ENCODE assay signal across 8 cellular contexts in genomic region chr16:2047330-2048115, GRCh38. TPM values are rescaled to one million over a fixed set of nuclear protein-coding genes. Genes with fewer than 3 reads are reported as not detected.
A peak's percentile ranks its signal among the peaks of the same experiment; 100 is the strongest.
DNase-seq lines count a peak whose midpoint lies in the region; ATAC-seq and TF ChIP-seq lines count a peak whose summit lies in the region.

NTHL1 (minus strand) TSS chr16:2047834; CDS start chr16:2047823, 11 bp downstream.
TSC2 (plus strand) TSS chr16:2047985; CDS start chr16:2048616, 631 bp downstream.

- peak; percentile 72 for TF ChIP-seq CTCF in mesothelial cell of epicardium (IDR thresholded peaks at IDR 0.05; ENCODE audit: unreplicated experiment)

- DNase-seq in Caki2 (ENCODE audit: low read depth) (peak; percentile 97), HT1080 (ENCODE audit: low read depth) (peak; percentile 98), NT2/D1 (ENCODE audit: low read depth, low spot score) (peak; percentile 98), mesothelial cell of epicardium (ENCODE audit: low spot score in 2 of 2, unreplicated experiment in 2 of 2) (peak; percentile 92 to 96)
- DNase-seq in activated CD8-positive, alpha-beta memory T cell treated with anti-CD3 and anti-CD28 coated beads, Interleukin-2, amount 50 U/mL, for 1 hour (ENCODE audit: extremely low read depth) = peak; percentile 81
- DNase-seq in stimulated activated CD8-positive, alpha-beta memory T cell treated with anti-CD3 and anti-CD28 coated beads, Interleukin-15, amount 100 ng/mL, for 48 hours (ENCODE audit: low read depth in 2 of 2) = peak; percentile 93 to 96

- H3K4me3 Mint-ChIP-seq in mesothelial cell of epicardium = peak within 1 kb of the TSS; percentile 89

- no peaks in the 10 kb centered on the region for H3K9me3 ChIP-seq in NT2/D1 (ENCODE audit: insufficient read depth, low read length)

- H3K27me3 ChIP-seq in NT2/D1 (ENCODE audit: insufficient read depth, insufficient read length) = no peaks in the 10 kb centered on the region

- peak within 1 kb of the TSS; percentile 57 for H3K27ac Mint-ChIP-seq in mesothelial cell of epicardium

- H3K4me3 ChIP-seq in NT2/D1 (ENCODE audit: insufficient read length, low read depth) = peak within 1 kb of the TSS; percentile 93

- H3K27me3 Mint-ChIP-seq in mesothelial cell of epicardium (ENCODE audit: low read depth) = no peaks in the 10 kb centered on the region

- H3K9ac ChIP-seq in NT2/D1 (ENCODE audit: insufficient read length, low read depth) = peak within 1 kb of the TSS; percentile 93

- H3K36me3 Mint-ChIP-seq in mesothelial cell of epicardium = peaks cover 7% of the 10 kb centered on the region

- H3K36me3 ChIP-seq in NT2/D1 (ENCODE audit: insufficient read depth, insufficient read length, low read length) = peaks cover 45% of the 10 kb centered on the region

- in situ Hi-C loops in Caki2 (cut with HindIII; ENCODE audit: low pct_unique_long_range_greater_than_20kb, low sequenced_read_pairs) (loop anchor here (25.0 kb wide), 1 partner anchor 465 kb away; the partner anchor contains the start of genes AMDHD2 and ATP6V0C), endometrial microvascular endothelial cells (cut with HindIII; ENCODE audit: inconsistent ontology term, low pct_unique_long_range_greater_than_20kb, low sequenced_read_pairs) (loop anchor here (25.0 kb wide), 1 partner anchor 115 kb away; the partner anchor contains the start of gene TRAF7)

- H3K4me1 Mint-ChIP-seq in mesothelial cell of epicardium = peaks cover 21% of the 10 kb centered on the region

- peaks cover 20% of the 10 kb centered on the region for H3K4me1 ChIP-seq in NT2/D1 (ENCODE audit: insufficient read depth, insufficient read length)

- peak; percentile 81 for ATAC-seq in GM21360 (IDR thresholded peaks at IDR 0.05; ENCODE audit: unreplicated experiment)

- H3K9me3 Mint-ChIP-seq in mesothelial cell of epicardium = no peaks in the 10 kb centered on the region

RNA-seq across cellular contexts. Expression of gene NTHL1, which starts in this region (rescaled TPM):
- total RNA-seq in Caki2 (2014; rRNA removed; shearing (Covaris generic); ENCODE audit: low replicate concordance) = 129 and 148 TPM in 2 replicates
- 61.5 and 90.5 TPM in 2 replicates for total RNA-seq in HT1080 (2014; rRNA removed; shearing (Covaris generic))
- 31.3 and 42.2 TPM in 2 replicates for polyA plus RNA-seq in HT1080 (2015; cell fraction: cytosol; rRNA removed)
- 30.0 and 43.9 TPM in 2 replicates for polyA plus RNA-seq in HT1080 (2015; cell fraction: nucleus; rRNA removed)
- total RNA-seq in endometrial microvascular endothelial cells (ENCODE audit: inconsistent ontology term) (38.8 TPM), mesothelial cell of epicardium (27.6 to 31.1 TPM (median 29.7 TPM) in 3 replicates)

RNA-seq across cellular contexts. Expression of gene TSC2, which starts in this region (rescaled TPM):
- total RNA-seq in Caki2 (2014; rRNA removed; shearing (Covaris generic); ENCODE audit: low replicate concordance) = 22.3 and 31.5 TPM in 2 replicates
- total RNA-seq in HT1080 (2014; rRNA removed; shearing (Covaris generic)) = 50.2 and 59.6 TPM in 2 replicates
- polyA plus RNA-seq in HT1080 (2015; cell fraction: cytosol; rRNA removed) = 43.4 and 45.2 TPM in 2 replicates
- 168 and 175 TPM in 2 replicates for polyA plus RNA-seq in HT1080 (2015; cell fraction: nucleus; rRNA removed)
- total RNA-seq in endometrial microvascular endothelial cells (ENCODE audit: inconsistent ontology term) (59.2 TPM), mesothelial cell of epicardium (242 to 250 TPM (median 243 TPM) in 3 replicates)

Comparison
In these comparisons a context has a peak if more than half of its experiments do, and no peak if none do; other contexts are left out.
1. Peak in every context shown above with its lines: DNase-seq, ATAC-seq and H3K4me3 ChIP-seq.